In the genomic region with DNA sequence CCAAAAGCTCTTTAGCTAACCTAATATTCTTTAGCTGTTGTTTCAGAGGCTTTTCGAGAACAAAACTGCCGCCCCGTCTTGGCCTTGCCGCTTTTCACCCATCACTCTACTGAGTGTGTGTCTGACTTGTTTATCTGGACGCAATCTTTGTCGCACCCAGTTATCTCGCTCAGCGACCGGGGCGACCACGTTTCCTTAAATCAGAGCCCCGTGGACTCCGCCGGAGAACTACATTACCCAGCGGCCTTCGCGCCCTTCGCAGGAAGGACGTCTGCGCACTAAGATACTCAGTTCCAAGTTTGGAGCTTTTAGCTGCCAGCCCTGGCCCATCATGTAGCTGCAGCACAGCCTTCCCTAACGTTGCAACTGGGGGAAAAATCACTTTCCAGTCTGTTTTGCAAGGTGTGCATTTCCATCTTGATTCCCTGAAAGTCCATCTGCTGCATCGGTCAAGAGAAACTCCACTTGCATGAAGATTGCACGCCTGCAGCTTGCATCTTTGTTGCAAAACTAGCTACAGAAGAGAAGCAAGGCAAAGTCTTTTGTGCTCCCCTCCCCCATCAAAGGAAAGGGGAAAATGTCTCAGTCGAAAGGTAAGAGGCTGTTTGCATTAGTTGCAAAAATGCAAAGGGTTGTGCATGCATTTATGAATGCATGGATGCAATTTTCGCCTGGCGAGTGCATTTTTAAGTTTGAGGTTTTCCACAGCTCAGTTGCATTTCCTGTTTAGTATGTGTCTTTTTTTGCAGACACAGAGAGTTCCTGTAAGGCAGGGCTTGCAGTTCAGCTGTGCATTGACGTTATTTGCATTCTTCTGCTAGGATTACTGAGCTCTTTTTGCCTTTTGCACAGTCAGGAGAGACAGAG, we compare ENCODE assay signal across 1 cellular context.
TF ChIP-seq lines count a peak whose summit lies in the region.

A gene (plus strand): TSS at position 290 of the 867 bp plus-strand sequence. CDS start 288 bp downstream, at position 578.

TF ChIP-seq in HepG2, 621 proteins besides CTCF, POLR2A, EP300 and RAD21 (continued from another document and continues in another):
- TF ChIP-seq, protein P1, sequence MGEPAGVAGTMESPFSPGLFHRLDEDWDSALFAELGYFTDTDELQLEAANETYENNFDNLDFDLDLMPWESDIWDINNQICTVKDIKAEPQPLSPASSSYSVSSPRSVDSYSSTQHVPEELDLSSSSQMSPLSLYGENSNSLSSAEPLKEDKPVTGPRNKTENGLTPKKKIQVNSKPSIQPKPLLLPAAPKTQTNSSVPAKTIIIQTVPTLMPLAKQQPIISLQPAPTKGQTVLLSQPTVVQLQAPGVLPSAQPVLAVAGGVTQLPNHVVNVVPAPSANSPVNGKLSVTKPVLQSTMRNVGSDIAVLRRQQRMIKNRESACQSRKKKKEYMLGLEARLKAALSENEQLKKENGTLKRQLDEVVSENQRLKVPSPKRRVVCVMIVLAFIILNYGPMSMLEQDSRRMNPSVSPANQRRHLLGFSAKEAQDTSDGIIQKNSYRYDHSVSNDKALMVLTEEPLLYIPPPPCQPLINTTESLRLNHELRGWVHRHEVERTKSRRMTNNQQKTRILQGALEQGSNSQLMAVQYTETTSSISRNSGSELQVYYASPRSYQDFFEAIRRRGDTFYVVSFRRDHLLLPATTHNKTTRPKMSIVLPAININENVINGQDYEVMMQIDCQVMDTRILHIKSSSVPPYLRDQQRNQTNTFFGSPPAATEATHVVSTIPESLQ (CRISPR knock-in tag; conservative IDR thresholded peaks at IDR 0.05) = no peak
- TF ChIP-seq ATF7-NPFF (CRISPR knock-in tag; IDR thresholded peaks at IDR 0.05; ENCODE audit: low read depth) (peak; percentile 82; the same call in 1 of the 2 replicates), ZFP36 (IDR thresholded peaks at IDR 0.05; ENCODE audit: borderline replicate concordance, low read depth, low read length, partially characterized antibody) (no peak), KLF11 (CRISPR knock-in tag; IDR thresholded peaks at IDR 0.05) (no peak), MED1 (CRISPR knock-in tag; IDR thresholded peaks at IDR 0.05) (peak; percentile 25; the same call in 1 of the 2 replicates), ZNF180 (CRISPR knock-in tag; IDR thresholded peaks at IDR 0.05; ENCODE audit: borderline replicate concordance, low read depth) (no peak), ZNF644 (CRISPR knock-in tag; IDR thresholded peaks at IDR 0.05; ENCODE audit: low read depth) (no peak), ZNF790 (CRISPR knock-in tag; IDR thresholded peaks at IDR 0.05; ENCODE audit: borderline replicate concordance) (no peak), HNRNPH1 (optimal IDR thresholded peaks at IDR 0.05; ENCODE audit: low read depth, low read length) (no peak), ZNF761 (CRISPR knock-in tag; conservative IDR thresholded peaks at IDR 0.05) (peak; percentile 57; the same call in 1 of the 2 replicates), ARID2 (CRISPR knock-in tag; IDR thresholded peaks at IDR 0.05; ENCODE audit: borderline replicate concordance) (no peak), THYN1 (CRISPR knock-in tag; IDR thresholded peaks at IDR 0.05; ENCODE audit: borderline replicate concordance, low read depth) (no peak), MEF2D (CRISPR knock-in tag; IDR thresholded peaks at IDR 0.05) (no peak; the same call in 1 of the 2 replicates), FOXA1 (IDR thresholded peaks at IDR 0.05) (no peak), FOXA1 (CRISPR knock-in tag; IDR thresholded peaks at IDR 0.05) (no peak), ZNF3 (CRISPR knock-in tag; IDR thresholded peaks at IDR 0.05) (0 out of 2 replicates have a peak, but pooled peaks have one; percentile 17), ZNF496 (CRISPR knock-in tag; IDR thresholded peaks at IDR 0.05; ENCODE audit: insufficient replicate concordance) (no peak), ZNF224 (CRISPR knock-in tag; IDR thresholded peaks at IDR 0.05) (0 out of 2 replicates have a peak, but pooled peaks have one; percentile 23), NFIB (CRISPR knock-in tag; IDR thresholded peaks at IDR 0.05; ENCODE audit: borderline replicate concordance) (0 out of 2 replicates have a peak, but pooled peaks have one; percentile 52), ZNF34 (CRISPR knock-in tag; IDR thresholded peaks at IDR 0.05; ENCODE audit: borderline replicate concordance) (no peak), RFXAP (CRISPR knock-in tag; IDR thresholded peaks at IDR 0.05; ENCODE audit: borderline replicate concordance) (no peak), HNRNPK (IDR thresholded peaks at IDR 0.05; ENCODE audit: low read depth, low read length, poor library complexity, severe bottlenecking) (no peak), ZNF883 (CRISPR knock-in tag; IDR thresholded peaks at IDR 0.05; ENCODE audit: not compliant biosample characterization) (no peak), ZMYM4 (CRISPR knock-in tag; IDR thresholded peaks at IDR 0.05) (peak; percentile 36; the same call in 1 of the 2 replicates), ZNF235 (CRISPR knock-in tag; IDR thresholded peaks at IDR 0.05; ENCODE audit: borderline replicate concordance) (0 out of 2 replicates have a peak, but pooled peaks have one; percentile 45), NFE2L2 (IDR thresholded peaks at IDR 0.05; ENCODE audit: low read length) (no peak), EED (CRISPR knock-in tag; IDR thresholded peaks at IDR 0.05) (no peak), TCF12 (IDR thresholded peaks at IDR 0.05) (no peak), TCF12 (CRISPR knock-in tag; IDR thresholded peaks at IDR 0.05) (no peak), ZNF446 (CRISPR knock-in tag; IDR thresholded peaks at IDR 0.05) (no peak), TOE1 (CRISPR knock-in tag; IDR thresholded peaks at IDR 0.05) (no peak), ATM (IDR thresholded peaks at IDR 0.05; ENCODE audit: borderline replicate concordance) (no peak), PHF8 (CRISPR knock-in tag; IDR thresholded peaks at IDR 0.05) (peak; percentile 77), MTF2 (CRISPR knock-in tag; IDR thresholded peaks at IDR 0.05; ENCODE audit: borderline replicate concordance) (no peak), KDM5B (CRISPR knock-in tag; IDR thresholded peaks at IDR 0.05; ENCODE audit: borderline replicate concordance) (peak; percentile 76), ZNF30 (CRISPR knock-in tag; IDR thresholded peaks at IDR 0.05) (no peak)
- TF ChIP-seq, protein P2, sequence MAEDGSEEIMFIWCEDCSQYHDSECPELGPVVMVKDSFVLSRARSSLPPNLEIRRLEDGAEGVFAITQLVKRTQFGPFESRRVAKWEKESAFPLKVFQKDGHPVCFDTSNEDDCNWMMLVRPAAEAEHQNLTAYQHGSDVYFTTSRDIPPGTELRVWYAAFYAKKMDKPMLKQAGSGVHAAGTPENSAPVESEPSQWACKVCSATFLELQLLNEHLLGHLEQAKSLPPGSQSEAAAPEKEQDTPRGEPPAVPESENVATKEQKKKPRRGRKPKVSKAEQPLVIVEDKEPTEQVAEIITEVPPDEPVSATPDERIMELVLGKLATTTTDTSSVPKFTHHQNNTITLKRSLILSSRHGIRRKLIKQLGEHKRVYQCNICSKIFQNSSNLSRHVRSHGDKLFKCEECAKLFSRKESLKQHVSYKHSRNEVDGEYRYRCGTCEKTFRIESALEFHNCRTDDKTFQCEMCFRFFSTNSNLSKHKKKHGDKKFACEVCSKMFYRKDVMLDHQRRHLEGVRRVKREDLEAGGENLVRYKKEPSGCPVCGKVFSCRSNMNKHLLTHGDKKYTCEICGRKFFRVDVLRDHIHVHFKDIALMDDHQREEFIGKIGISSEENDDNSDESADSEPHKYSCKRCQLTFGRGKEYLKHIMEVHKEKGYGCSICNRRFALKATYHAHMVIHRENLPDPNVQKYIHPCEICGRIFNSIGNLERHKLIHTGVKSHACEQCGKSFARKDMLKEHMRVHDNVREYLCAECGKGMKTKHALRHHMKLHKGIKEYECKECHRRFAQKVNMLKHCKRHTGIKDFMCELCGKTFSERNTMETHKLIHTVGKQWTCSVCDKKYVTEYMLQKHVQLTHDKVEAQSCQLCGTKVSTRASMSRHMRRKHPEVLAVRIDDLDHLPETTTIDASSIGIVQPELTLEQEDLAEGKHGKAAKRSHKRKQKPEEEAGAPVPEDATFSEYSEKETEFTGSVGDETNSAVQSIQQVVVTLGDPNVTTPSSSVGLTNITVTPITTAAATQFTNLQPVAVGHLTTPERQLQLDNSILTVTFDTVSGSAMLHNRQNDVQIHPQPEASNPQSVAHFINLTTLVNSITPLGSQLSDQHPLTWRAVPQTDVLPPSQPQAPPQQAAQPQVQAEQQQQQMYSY (CRISPR knock-in tag; IDR thresholded peaks at IDR 0.05) = no peak
- TF ChIP-seq, protein P3, sequence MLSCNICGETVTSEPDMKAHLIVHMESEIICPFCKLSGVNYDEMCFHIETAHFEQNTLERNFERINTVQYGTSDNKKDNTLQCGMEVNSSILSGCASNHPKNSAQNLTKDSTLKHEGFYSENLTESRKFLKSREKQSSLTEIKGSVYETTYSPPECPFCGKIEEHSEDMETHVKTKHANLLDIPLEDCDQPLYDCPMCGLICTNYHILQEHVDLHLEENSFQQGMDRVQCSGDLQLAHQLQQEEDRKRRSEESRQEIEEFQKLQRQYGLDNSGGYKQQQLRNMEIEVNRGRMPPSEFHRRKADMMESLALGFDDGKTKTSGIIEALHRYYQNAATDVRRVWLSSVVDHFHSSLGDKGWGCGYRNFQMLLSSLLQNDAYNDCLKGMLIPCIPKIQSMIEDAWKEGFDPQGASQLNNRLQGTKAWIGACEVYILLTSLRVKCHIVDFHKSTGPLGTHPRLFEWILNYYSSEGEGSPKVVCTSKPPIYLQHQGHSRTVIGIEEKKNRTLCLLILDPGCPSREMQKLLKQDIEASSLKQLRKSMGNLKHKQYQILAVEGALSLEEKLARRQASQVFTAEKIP (CRISPR knock-in tag; IDR thresholded peaks at IDR 0.05; ENCODE audit: borderline replicate concordance) = no peak
- TF ChIP-seq, protein P4, sequence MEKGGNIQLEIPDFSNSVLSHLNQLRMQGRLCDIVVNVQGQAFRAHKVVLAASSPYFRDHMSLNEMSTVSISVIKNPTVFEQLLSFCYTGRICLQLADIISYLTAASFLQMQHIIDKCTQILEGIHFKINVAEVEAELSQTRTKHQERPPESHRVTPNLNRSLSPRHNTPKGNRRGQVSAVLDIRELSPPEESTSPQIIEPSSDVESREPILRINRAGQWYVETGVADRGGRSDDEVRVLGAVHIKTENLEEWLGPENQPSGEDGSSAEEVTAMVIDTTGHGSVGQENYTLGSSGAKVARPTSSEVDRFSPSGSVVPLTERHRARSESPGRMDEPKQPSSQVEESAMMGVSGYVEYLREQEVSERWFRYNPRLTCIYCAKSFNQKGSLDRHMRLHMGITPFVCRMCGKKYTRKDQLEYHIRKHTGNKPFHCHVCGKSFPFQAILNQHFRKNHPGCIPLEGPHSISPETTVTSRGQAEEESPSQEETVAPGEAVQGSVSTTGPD (CRISPR knock-in tag; IDR thresholded peaks at IDR 0.05) = no peak
- TF ChIP-seq, protein P5, sequence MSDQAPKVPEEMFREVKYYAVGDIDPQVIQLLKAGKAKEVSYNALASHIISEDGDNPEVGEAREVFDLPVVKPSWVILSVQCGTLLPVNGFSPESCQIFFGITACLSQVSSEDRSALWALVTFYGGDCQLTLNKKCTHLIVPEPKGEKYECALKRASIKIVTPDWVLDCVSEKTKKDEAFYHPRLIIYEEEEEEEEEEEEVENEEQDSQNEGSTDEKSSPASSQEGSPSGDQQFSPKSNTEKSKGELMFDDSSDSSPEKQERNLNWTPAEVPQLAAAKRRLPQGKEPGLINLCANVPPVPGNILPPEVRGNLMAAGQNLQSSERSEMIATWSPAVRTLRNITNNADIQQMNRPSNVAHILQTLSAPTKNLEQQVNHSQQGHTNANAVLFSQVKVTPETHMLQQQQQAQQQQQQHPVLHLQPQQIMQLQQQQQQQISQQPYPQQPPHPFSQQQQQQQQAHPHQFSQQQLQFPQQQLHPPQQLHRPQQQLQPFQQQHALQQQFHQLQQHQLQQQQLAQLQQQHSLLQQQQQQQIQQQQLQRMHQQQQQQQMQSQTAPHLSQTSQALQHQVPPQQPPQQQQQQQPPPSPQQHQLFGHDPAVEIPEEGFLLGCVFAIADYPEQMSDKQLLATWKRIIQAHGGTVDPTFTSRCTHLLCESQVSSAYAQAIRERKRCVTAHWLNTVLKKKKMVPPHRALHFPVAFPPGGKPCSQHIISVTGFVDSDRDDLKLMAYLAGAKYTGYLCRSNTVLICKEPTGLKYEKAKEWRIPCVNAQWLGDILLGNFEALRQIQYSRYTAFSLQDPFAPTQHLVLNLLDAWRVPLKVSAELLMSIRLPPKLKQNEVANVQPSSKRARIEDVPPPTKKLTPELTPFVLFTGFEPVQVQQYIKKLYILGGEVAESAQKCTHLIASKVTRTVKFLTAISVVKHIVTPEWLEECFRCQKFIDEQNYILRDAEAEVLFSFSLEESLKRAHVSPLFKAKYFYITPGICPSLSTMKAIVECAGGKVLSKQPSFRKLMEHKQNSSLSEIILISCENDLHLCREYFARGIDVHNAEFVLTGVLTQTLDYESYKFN (CRISPR knock-in tag; conservative IDR thresholded peaks at IDR 0.05) = peak; percentile 66
- TF ChIP-seq, protein P6, sequence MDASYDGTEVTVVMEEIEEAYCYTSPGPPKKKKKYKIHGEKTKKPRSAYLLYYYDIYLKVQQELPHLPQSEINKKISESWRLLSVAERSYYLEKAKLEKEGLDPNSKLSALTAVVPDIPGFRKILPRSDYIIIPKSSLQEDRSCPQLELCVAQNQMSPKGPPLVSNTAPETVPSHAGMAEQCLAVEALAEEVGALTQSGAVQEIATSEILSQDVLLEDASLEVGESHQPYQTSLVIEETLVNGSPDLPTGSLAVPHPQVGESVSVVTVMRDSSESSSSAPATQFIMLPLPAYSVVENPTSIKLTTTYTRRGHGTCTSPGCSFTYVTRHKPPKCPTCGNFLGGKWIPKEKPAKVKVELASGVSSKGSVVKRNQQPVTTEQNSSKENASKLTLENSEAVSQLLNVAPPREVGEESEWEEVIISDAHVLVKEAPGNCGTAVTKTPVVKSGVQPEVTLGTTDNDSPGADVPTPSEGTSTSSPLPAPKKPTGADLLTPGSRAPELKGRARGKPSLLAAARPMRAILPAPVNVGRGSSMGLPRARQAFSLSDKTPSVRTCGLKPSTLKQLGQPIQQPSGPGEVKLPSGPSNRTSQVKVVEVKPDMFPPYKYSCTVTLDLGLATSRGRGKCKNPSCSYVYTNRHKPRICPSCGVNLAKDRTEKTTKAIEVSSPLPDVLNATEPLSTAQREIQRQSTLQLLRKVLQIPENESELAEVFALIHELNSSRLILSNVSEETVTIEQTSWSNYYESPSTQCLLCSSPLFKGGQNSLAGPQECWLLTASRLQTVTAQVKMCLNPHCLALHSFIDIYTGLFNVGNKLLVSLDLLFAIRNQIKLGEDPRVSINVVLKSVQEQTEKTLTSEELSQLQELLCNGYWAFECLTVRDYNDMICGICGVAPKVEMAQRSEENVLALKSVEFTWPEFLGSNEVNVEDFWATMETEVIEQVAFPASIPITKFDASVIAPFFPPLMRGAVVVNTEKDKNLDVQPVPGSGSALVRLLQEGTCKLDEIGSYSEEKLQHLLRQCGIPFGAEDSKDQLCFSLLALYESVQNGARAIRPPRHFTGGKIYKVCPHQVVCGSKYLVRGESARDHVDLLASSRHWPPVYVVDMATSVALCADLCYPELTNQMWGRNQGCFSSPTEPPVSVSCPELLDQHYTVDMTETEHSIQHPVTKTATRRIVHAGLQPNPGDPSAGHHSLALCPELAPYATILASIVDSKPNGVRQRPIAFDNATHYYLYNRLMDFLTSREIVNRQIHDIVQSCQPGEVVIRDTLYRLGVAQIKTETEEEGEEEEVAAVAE (CRISPR knock-in tag; IDR thresholded peaks at IDR 0.05; ENCODE audit: borderline replicate concordance) = no peak
